ENCODE assay signal across 9 cellular contexts in the genomic region with DNA sequence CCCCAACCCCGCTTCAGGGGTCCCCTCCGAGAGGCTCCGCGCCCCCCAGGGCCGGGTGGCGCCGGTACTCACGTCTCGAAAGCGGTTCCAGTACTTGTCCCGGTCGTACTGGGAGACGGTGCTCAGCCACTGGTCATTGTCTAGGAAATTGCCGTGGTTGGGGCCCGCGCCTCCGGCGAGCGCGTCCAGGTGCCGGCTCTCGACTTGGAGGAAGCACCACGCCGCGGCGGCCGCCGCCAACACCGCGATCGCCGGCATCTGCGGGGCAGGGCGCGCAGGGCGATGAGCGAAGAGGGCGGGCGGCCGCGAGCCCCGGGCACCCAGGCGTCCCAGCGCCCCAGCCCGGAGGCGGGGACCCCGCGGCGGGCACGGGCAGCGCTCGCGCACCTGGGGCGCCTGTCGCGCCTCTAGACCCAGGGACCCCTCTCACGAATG. TPM values are rescaled to one million over a fixed set of nuclear protein-coding genes. Genes with fewer than 3 reads are reported as not detected.
DNase-seq lines count a peak whose midpoint lies in the region; ATAC-seq and TF ChIP-seq lines count a peak whose summit lies in the region.
"Had no signal": no experiment of that assay in that cellular context is flagged by ENCODE, and none has a peak within 500 bp of the region (broad histone marks: within the 10 kb centered on the region; RNA-seq: fewer than 3 reads in every experiment).

No MANE protein-coding gene starts in this region.

- peaks cover 46% of the 10 kb centered on the region for H3K27me3 Mint-ChIP-seq in stimulated activated naive CD8-positive, alpha-beta T cell treated with anti-CD3 and anti-CD28 coated beads, Interleukin-15, amount 100 ng/mL, for 72 hours
- peaks cover 31% of the 10 kb centered on the region for H3K27me3 Mint-ChIP-seq in activated T-helper 2 cell treated with anti-CD3 and anti-CD28 coated beads, Interferon-gamma antibody, Interleukin-2, Interleukin-4, amounts not matched to agents 10 μg/mL and 5 μg/mL and 100 μg/mL, durations not matched to agents 14 hours and 24 hours and 36 hours (ENCODE audit: low read depth)

- intact Hi-C loops in mucosa of descending colon (cut with DNase I, micrococcal nuclease) = loop anchor here in 1 of 2 donors (5.0 kb wide), 1 partner anchor 156 kb away; no protein-coding TSS in a partner anchor
- intact Hi-C loops in activated T-helper 2 cell treated with anti-CD3 and anti-CD28 coated beads, Interferon-gamma antibody, Interleukin-2, Interleukin-4, amounts not matched to agents 10 μg/mL and 5 μg/mL and 100 μg/mL, durations not matched to agents 14 hours and 24 hours and 36 hours (cut with micrococcal nuclease) = no loop called here

- no peaks in the 10 kb centered on the region for H3K36me3 Mint-ChIP-seq in activated T-helper 2 cell treated with anti-CD3 and anti-CD28 coated beads, Interferon-gamma antibody, Interleukin-2, Interleukin-4, amounts not matched to agents 10 μg/mL and 5 μg/mL and 100 μg/mL, durations not matched to agents 14 hours and 24 hours and 36 hours (ENCODE audit: low read depth)

- H3K36me3 ChIP-seq in mucosa of descending colon (ENCODE audit: low read depth) = no peaks in the 10 kb centered on the region

- H3K27ac Mint-ChIP-seq in stimulated activated naive CD8-positive, alpha-beta T cell treated with anti-CD3 and anti-CD28 coated beads, Interleukin-15, amount 100 ng/mL, for 72 hours = no peak overlapping the region
- H3K27ac Mint-ChIP-seq in activated T-helper 2 cell treated with anti-CD3 and anti-CD28 coated beads, Interferon-gamma antibody, Interleukin-2, Interleukin-4, amounts not matched to agents 10 μg/mL and 5 μg/mL and 100 μg/mL, durations not matched to agents 14 hours and 24 hours and 36 hours = no peak overlapping the region

- ATAC-seq in stimulated activated naive CD8-positive, alpha-beta T cell treated with anti-CD3 and anti-CD28 coated beads, Interleukin-15, amount 100 ng/mL, for 72 hours = peak; percentile 24
- ATAC-seq in stimulated activated naive CD8-positive, alpha-beta T cell treated with anti-CD3 and anti-CD28 coated beads, Interleukin-15, Interleukin-2, amounts not matched to agents 100 U/mL and 50 U/mL, for 24 hours = no peak
- peak; percentile 24 for ATAC-seq in mucosa of descending colon
- no peak for ATAC-seq in GM19395 (IDR thresholded peaks at IDR 0.05; ENCODE audit: unreplicated experiment)
- no peak for ATAC-seq in GM19452 (IDR thresholded peaks at IDR 0.05; ENCODE audit: unreplicated experiment)

- H3K4me3 Mint-ChIP-seq in stimulated activated naive CD8-positive, alpha-beta T cell treated with anti-CD3 and anti-CD28 coated beads, Interleukin-15, amount 100 ng/mL, for 72 hours = no peak overlapping the region
- no peak overlapping the region for H3K4me3 Mint-ChIP-seq in activated T-helper 2 cell treated with anti-CD3 and anti-CD28 coated beads, Interferon-gamma antibody, Interleukin-2, Interleukin-4, amounts not matched to agents 10 μg/mL and 5 μg/mL and 100 μg/mL, durations not matched to agents 14 hours and 24 hours and 36 hours (ENCODE audit: low read depth)

- no peak for TF ChIP-seq CTCF in epithelial cell of esophagus (IDR thresholded peaks at IDR 0.05; ENCODE audit: insufficient read depth, low read depth, low read length, missing control alignments)
- TF ChIP-seq CTCF in mucosa of descending colon (IDR thresholded peaks at IDR 0.05) = no peak

- no peak for DNase-seq in stimulated activated naive CD8-positive, alpha-beta T cell treated with anti-CD3 and anti-CD28 coated beads, Interleukin-15, amount 100 ng/mL, for 72 hours
- no peak for DNase-seq in stimulated activated naive CD8-positive, alpha-beta T cell treated with anti-CD3 and anti-CD28 coated beads, Interleukin-15, Interleukin-2, amounts not matched to agents 100 U/mL and 50 U/mL, for 24 hours
- DNase-seq in epithelial cell of esophagus (ENCODE audit: low read depth) = peak; percentile 55
- no peak for DNase-seq in mucosa of descending colon
- no peak for DNase-seq in activated T-helper 2 cell treated with anti-CD3 and anti-CD28 coated beads, Interferon-gamma antibody, Interleukin-2, Interleukin-4, amounts not matched to agents 10 μg/mL and 5 μg/mL and 100 μg/mL, durations not matched to agents 14 hours and 24 hours and 36 hours (ENCODE audit: low spot score)
- no peak for DNase-seq in foreskin melanocyte
- DNase-seq: KBM-7 had no signal

- H3K4me3 ChIP-seq in epithelial cell of esophagus (ENCODE audit: low read length) (peak overlapping the region; percentile 48), mucosa of descending colon (no peak overlapping the region)

- no peaks in the 10 kb centered on the region for H3K4me1 ChIP-seq in mucosa of descending colon (ENCODE audit: low read depth)

- no peaks in the 10 kb centered on the region for H3K9me3 Mint-ChIP-seq in stimulated activated naive CD8-positive, alpha-beta T cell treated with anti-CD3 and anti-CD28 coated beads, Interleukin-15, amount 100 ng/mL, for 72 hours
- no peaks in the 10 kb centered on the region for H3K9me3 Mint-ChIP-seq in activated T-helper 2 cell treated with anti-CD3 and anti-CD28 coated beads, Interferon-gamma antibody, Interleukin-2, Interleukin-4, amounts not matched to agents 10 μg/mL and 5 μg/mL and 100 μg/mL, durations not matched to agents 14 hours and 24 hours and 36 hours

- no peaks in the 10 kb centered on the region for H3K4me1 Mint-ChIP-seq in stimulated activated naive CD8-positive, alpha-beta T cell treated with anti-CD3 and anti-CD28 coated beads, Interleukin-15, amount 100 ng/mL, for 72 hours
- no peaks in the 10 kb centered on the region for H3K4me1 Mint-ChIP-seq in activated T-helper 2 cell treated with anti-CD3 and anti-CD28 coated beads, Interferon-gamma antibody, Interleukin-2, Interleukin-4, amounts not matched to agents 10 μg/mL and 5 μg/mL and 100 μg/mL, durations not matched to agents 14 hours and 24 hours and 36 hours (ENCODE audit: low read depth)

- no peaks in the 10 kb centered on the region for H3K9me3 ChIP-seq in mucosa of descending colon

RNA-seq across cellular contexts. Expression of a gene that starts 0.8 kb away (rescaled TPM):
- 10 to 100 TPM in 1 of 3 donors, 1 to 10 TPM in 2; 1.8 to 55.5 (median 7.9) TPM for total RNA-seq in mucosa of descending colon
- not detected in 2 replicates for total RNA-seq in activated T-helper 2 cell treated with anti-CD3 and anti-CD28 coated beads, Interferon-gamma antibody, Interleukin-2, Interleukin-4, amounts not matched to agents 10 μg/mL and 5 μg/mL and 100 μg/mL, durations not matched to agents 14 hours and 24 hours and 36 hours

Comparison
In these comparisons a context has a peak if more than half of its experiments do, and no peak if none do; other contexts are left out.
1. ATAC-seq: peak in stimulated activated naive CD8-positive, alpha-beta T cell treated with anti-CD3 and anti-CD28 coated beads, Interleukin-15, amount 100 ng/mL, for 72 hours (single experiment) and mucosa of descending colon (single experiment); none in stimulated activated naive CD8-positive, alpha-beta T cell treated with anti-CD3 and anti-CD28 coated beads, Interleukin-15, Interleukin-2, amounts not matched to agents 100 U/mL and 50 U/mL, for 24 hours (single experiment), GM19395 (single experiment) and GM19452 (single experiment).